1 cellular context compared by ENCODE assay signal in the genomic region with DNA sequence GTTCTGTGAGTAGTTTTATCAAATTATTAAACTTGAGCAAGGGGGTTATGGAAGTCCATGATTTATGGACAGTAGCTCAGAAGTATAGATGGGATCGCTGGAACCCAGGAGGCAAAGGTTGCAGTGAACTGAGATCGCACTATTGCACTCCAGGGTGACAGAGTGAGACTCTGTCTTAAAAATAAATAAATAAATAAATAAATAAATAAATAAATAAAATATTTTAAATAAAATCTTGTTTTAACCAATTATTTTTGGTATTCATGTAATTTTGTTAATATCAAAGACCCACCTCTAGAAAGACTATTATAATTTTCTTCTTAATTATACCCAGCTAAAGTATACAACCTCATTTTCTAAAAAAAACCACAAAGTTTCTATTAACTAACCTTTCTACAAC.
A peak's percentile ranks its signal among the peaks of the same experiment; 100 is the strongest.
TF ChIP-seq lines count a peak whose summit lies in the region.

No MANE protein-coding gene starts in this region.

TF ChIP-seq in HEK293, 187 proteins besides CTCF, POLR2A, EP300 and RAD21 (continued from another document):
- TF ChIP-seq ZNF704 (tag by site-specific recombination; IDR thresholded peaks at IDR 0.05) (no peak), ZNF426 (tag by site-specific recombination; IDR thresholded peaks at IDR 0.05) (peak; percentile 61), ZNF670 (tag by site-specific recombination; IDR thresholded peaks at IDR 0.05; ENCODE audit: low read depth) (no peak), ZNF423 (tag by site-specific recombination; IDR thresholded peaks at IDR 0.05) (no peak), ZNF623 (tag by site-specific recombination; IDR thresholded peaks at IDR 0.05) (peak; percentile 29; the same call in 1 of the 2 replicates), ZNF2 (tag by site-specific recombination; IDR thresholded peaks at IDR 0.05) (no peak), ZNF558 (tag by site-specific recombination; IDR thresholded peaks at IDR 0.05) (no peak), ZNF394 (tag by site-specific recombination; IDR thresholded peaks at IDR 0.05; ENCODE audit: borderline replicate concordance) (peak; percentile 72; the same call in 1 of the 2 replicates), ZBTB11 (tag by site-specific recombination; conservative IDR thresholded peaks at IDR 0.05; ENCODE audit: low read depth) (peak; percentile 59), ZNF555 (tag by site-specific recombination; conservative IDR thresholded peaks at IDR 0.05) (peak; percentile 52), ZNF658 (tag by site-specific recombination; IDR thresholded peaks at IDR 0.05) (no peak)
- TF ChIP-seq, protein P1, sequence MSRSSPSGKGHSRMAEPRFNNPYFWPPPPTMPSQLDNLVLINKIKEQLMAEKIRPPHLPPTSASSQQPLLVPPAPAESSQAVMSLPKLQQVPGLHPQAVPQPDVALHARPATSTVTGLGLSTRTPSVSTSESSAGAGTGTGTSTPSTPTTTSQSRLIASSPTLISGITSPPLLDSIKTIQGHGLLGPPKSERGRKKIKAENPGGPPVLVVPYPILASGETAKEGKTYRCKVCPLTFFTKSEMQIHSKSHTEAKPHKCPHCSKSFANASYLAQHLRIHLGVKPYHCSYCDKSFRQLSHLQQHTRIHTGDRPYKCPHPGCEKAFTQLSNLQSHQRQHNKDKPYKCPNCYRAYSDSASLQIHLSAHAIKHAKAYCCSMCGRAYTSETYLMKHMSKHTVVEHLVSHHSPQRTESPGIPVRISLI (tag by site-specific recombination; IDR thresholded peaks at IDR 0.05): no peak
- TF ChIP-seq, protein P2, sequence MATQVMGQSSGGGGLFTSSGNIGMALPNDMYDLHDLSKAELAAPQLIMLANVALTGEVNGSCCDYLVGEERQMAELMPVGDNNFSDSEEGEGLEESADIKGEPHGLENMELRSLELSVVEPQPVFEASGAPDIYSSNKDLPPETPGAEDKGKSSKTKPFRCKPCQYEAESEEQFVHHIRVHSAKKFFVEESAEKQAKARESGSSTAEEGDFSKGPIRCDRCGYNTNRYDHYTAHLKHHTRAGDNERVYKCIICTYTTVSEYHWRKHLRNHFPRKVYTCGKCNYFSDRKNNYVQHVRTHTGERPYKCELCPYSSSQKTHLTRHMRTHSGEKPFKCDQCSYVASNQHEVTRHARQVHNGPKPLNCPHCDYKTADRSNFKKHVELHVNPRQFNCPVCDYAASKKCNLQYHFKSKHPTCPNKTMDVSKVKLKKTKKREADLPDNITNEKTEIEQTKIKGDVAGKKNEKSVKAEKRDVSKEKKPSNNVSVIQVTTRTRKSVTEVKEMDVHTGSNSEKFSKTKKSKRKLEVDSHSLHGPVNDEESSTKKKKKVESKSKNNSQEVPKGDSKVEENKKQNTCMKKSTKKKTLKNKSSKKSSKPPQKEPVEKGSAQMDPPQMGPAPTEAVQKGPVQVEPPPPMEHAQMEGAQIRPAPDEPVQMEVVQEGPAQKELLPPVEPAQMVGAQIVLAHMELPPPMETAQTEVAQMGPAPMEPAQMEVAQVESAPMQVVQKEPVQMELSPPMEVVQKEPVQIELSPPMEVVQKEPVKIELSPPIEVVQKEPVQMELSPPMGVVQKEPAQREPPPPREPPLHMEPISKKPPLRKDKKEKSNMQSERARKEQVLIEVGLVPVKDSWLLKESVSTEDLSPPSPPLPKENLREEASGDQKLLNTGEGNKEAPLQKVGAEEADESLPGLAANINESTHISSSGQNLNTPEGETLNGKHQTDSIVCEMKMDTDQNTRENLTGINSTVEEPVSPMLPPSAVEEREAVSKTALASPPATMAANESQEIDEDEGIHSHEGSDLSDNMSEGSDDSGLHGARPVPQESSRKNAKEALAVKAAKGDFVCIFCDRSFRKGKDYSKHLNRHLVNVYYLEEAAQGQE (tag by site-specific recombination; IDR thresholded peaks at IDR 0.05): no peak
- TF ChIP-seq, protein P3, sequence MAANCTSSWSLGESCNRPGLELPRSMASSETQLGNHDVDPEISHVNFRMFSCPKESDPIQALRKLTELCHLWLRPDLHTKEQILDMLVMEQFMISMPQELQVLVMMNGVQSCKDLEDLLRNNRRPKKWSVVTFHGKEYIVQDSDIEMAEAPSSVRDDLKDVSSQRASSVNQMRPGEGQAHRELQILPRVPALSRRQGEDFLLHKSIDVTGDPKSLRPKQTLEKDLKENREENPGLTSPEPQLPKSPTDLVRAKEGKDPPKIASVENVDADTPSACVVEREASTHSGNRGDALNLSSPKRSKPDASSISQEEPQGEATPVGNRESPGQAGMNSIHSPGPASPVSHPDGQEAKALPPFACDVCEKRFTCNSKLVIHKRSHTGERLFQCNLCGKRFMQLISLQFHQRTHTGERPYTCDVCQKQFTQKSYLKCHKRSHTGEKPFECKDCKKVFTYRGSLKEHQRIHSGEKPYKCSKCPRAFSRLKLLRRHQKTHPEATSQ (tag by site-specific recombination; IDR thresholded peaks at IDR 0.05): no peak
